In the genomic region with DNA sequence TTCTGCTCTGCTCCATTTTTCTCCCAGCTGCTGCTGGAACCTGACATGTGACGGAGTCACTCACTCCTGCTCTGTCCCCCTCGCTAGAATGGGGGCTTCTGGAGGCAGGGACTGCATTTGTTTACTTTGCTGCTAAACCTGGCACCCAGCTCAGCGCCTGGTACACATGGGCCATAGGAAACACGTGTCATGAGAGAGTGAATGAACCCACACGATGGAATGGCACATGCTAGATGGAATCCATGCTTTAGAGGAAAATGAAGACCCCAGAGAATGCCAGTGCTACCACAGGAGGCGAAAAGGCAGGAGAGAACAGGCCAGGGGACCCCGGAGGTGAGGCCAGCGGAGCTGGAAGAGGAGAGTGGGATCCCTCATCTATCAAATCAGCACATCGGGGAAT, we compare ENCODE assay signal across 26 cellular contexts.
A peak's percentile ranks its signal among the peaks of the same experiment; 100 is the strongest.
DNase-seq lines count a peak whose midpoint lies in the region; ATAC-seq, FAIRE-seq and TF ChIP-seq lines count a peak whose summit lies in the region.
"Had no signal": no experiment of that assay in that cellular context is flagged by ENCODE, and none has a peak within 500 bp of the region (broad histone marks: within the 10 kb centered on the region; RNA-seq: fewer than 3 reads in every experiment).

No MANE protein-coding gene starts in this region.

- no peak overlapping the region for H3K9ac ChIP-seq in HepG2 (ENCODE audit: insufficient read depth, low read depth, low read length)
- H3K9ac ChIP-seq: BLaER1 had no signal

- POLR2A ChIA-PET in HepG2 (lab: Yijun Ruan, JAX): no interaction called here

- TF ChIP-seq CTCF in HepG2 (CRISPR knock-in tag; IDR thresholded peaks at IDR 0.05) (no peak), right lobe of liver (IDR thresholded peaks at IDR 0.05) (no peak)

- no peak overlapping the region for H3K27ac ChIP-seq in HepG2 (ENCODE audit: extremely low read length, insufficient read depth, low read length)
- H3K27ac ChIP-seq in right lobe of liver: no peak overlapping the region
- H3K27ac ChIP-seq: BLaER1 had no signal

- H3K36me3 ChIP-seq in HepG2 (replicated peaks in 1 of 2; ENCODE audit: control insufficient read depth in 1 of 2, insufficient read depth in 2 of 2, low read length in 2 of 2) (no peaks in the 10 kb centered on the region), right lobe of liver (no peaks in the 10 kb centered on the region)
- H3K36me3 ChIP-seq: BE2C, BLaER1 had no signal

- TF ChIP-seq POLR2A in HepG2 (IDR thresholded peaks at IDR 0.05; ENCODE audit: insufficient read depth in 1 of 2, low read depth in 2 of 2, low read length in 2 of 2) (no peak), right lobe of liver (IDR thresholded peaks at IDR 0.05) (no peak)

- 18% methylated on average over 9 of the region's 9 CpGs for WGBS in HepG2 (ENCODE audit: low lambda C conversion rate)
- WGBS in right lobe of liver (ENCODE audit: insufficient coverage, low coverage, low lambda C conversion rate, missing lambda C conversion rate): 56% methylated on average over 3 of the region's 9 CpGs

- H3K9me3 Mint-ChIP-seq in activated naive CD4-positive, alpha-beta T cell treated with anti-CD3 and anti-CD28 coated beads, Interleukin-2, amount 10 ng/mL, durations not matched to agents 7 days and 5 days: no peaks in the 10 kb centered on the region
- H3K9me3 Mint-ChIP-seq: CD4-positive, alpha-beta memory T cell; CD8-positive, alpha-beta memory T cell had no signal

- no peaks in the 10 kb centered on the region for H3K79me2 ChIP-seq in HepG2 (ENCODE audit: insufficient read depth, low read length)

- ATAC-seq in HepG2 (no peak), right lobe of liver (no peak), GM21381 (IDR thresholded peaks at IDR 0.05; ENCODE audit: unreplicated experiment) (no peak)
- ATAC-seq: GM12878 had no signal

- peaks cover 10% of the 10 kb centered on the region for H3K27me3 Mint-ChIP-seq in activated naive CD4-positive, alpha-beta T cell treated with anti-CD3 and anti-CD28 coated beads, Interleukin-2, amount 10 ng/mL, durations not matched to agents 7 days and 5 days

- H3K4me2 ChIP-seq in HepG2 (ENCODE audit: low read depth, low read length): no peak overlapping the region
- H3K4me2 ChIP-seq: BLaER1 had no signal

- H3K27me3 ChIP-seq in HepG2 (ENCODE audit: control insufficient read depth in 1 of 2, insufficient read depth in 2 of 2, low read length in 2 of 2) (peaks cover 0 to 18% of the 10 kb centered on the region in 2 experiments; a peak in 2 of 5 replicates), right lobe of liver (no peaks in the 10 kb centered on the region)
- H3K27me3 ChIP-seq: BLaER1 had no signal

- CTCF ChIA-PET in activated naive CD4-positive, alpha-beta T cell treated with anti-CD3 and anti-CD28 coated beads, Interleukin-2, amount 10 ng/mL, durations not matched to agents 7 days and 5 days (lab: Charles Lee): no interaction called here
- CTCF ChIA-PET in HepG2 (lab: Yijun Ruan, JAX; ENCODE audit: low intra/inter-chr PET ratio, low total read pairs): no interaction called here

- H3K36me3 Mint-ChIP-seq in activated naive CD4-positive, alpha-beta T cell treated with anti-CD3 and anti-CD28 coated beads, Interleukin-2, amount 10 ng/mL, durations not matched to agents 7 days and 5 days: no peaks in the 10 kb centered on the region
- H3K36me3 Mint-ChIP-seq: CD14-positive monocyte; CD4-positive, alpha-beta memory T cell; CD4-positive, CD25-positive, alpha-beta regulatory T cell had no signal

- H3K4me1 Mint-ChIP-seq in activated naive CD4-positive, alpha-beta T cell treated with anti-CD3 and anti-CD28 coated beads, Interleukin-2, amount 10 ng/mL, durations not matched to agents 7 days and 5 days: no peaks in the 10 kb centered on the region
- H3K4me1 Mint-ChIP-seq: CD14-positive monocyte; CD4-positive, alpha-beta memory T cell; CD4-positive, CD25-positive, alpha-beta regulatory T cell; CD8-positive, alpha-beta memory T cell had no signal

- in situ Hi-C loops in HepG2 (cut with HindIII; ENCODE audit: extremely low pct_ligation_motif_present, low pct_unique_long_range_greater_than_20kb): no loop called here

- H3K9me3 ChIP-seq in HepG2 (ENCODE audit: low read length) (no peaks in the 10 kb centered on the region), right lobe of liver (no peaks in the 10 kb centered on the region)
- H3K9me3 ChIP-seq: BE2C, BLaER1 had no signal

- H3K4me3 Mint-ChIP-seq in activated naive CD4-positive, alpha-beta T cell treated with anti-CD3 and anti-CD28 coated beads, Interleukin-2, amount 10 ng/mL, durations not matched to agents 7 days and 5 days: no peak overlapping the region
- H3K4me3 Mint-ChIP-seq: CD14-positive monocyte; CD4-positive, alpha-beta memory T cell; CD4-positive, CD25-positive, alpha-beta regulatory T cell; CD8-positive, alpha-beta memory T cell had no signal

- no peak for DNase-seq in activated naive CD4-positive, alpha-beta T cell treated with anti-CD3 and anti-CD28 coated beads, Interleukin-2, amount 10 ng/mL, durations not matched to agents 7 days and 5 days
- no peak for DNase-seq in activated naive CD4-positive, alpha-beta T cell (lab: John Stamatoyannopoulos, UW)
- DNase-seq in HepG2 (ENCODE audit: low spot score) (no peak), right lobe of liver (no peak)
- DNase-seq: 8988T; ACHN; BE2C; C1 segment of cervical spinal cord; CD4-positive, alpha-beta memory T cell; CD4-positive, CD25-positive, alpha-beta regulatory T cell; CD8-positive, alpha-beta memory T cell; COR-L47; DMS 273 treated with DMSO at 0.1 percent for 48 hours; DMS153; DMS53; DMS79; DND-41; EL; GDM1 had no signal

- H3K4me3 ChIP-seq in HepG2 (replicated peaks in 1 of 3; ENCODE audit: insufficient read depth in 1 of 3, low read depth in 2 of 3, low read length in 3 of 3): no peak overlapping the region
- H3K4me3 ChIP-seq in right lobe of liver: no peak overlapping the region
- H3K4me3 ChIP-seq: BLaER1, GM12878 had no signal

- H4K20me1 ChIP-seq in HepG2 (ENCODE audit: insufficient read depth, low read length): no peaks in the 10 kb centered on the region
- H4K20me1 ChIP-seq: BLaER1 had no signal

- no TSS peak for BruUV-seq in HepG2 (replicated peaks; lab: Mats Ljungman, UMichigan)

- TF ChIP-seq EP300 in HepG2 (IDR thresholded peaks at IDR 0.05; ENCODE audit: low read depth in 2 of 2, low read length in 2 of 2): no peak
- no peak for TF ChIP-seq EP300 in HepG2 (CRISPR knock-in tag; IDR thresholded peaks at IDR 0.05; ENCODE audit: borderline replicate concordance)

- intact Hi-C loops in HepG2 (cut with micrococcal nuclease; ENCODE audit: unreplicated experiment) (no loop called here), right lobe of liver (cut with DNase I) (no loop called here)

- H3K27ac Mint-ChIP-seq in activated naive CD4-positive, alpha-beta T cell treated with anti-CD3 and anti-CD28 coated beads, Interleukin-2, amount 10 ng/mL, durations not matched to agents 7 days and 5 days: peak overlapping the region; percentile 9
- H3K27ac Mint-ChIP-seq: CD14-positive monocyte; CD4-positive, alpha-beta memory T cell; CD4-positive, CD25-positive, alpha-beta regulatory T cell had no signal

- FAIRE-seq in HepG2 (lab: Jason Lieb, UNC): no peak
- FAIRE-seq: A204.1, GM12878, GM12892, GM18507 had no signal

- no peak for TF ChIP-seq RAD21 in HepG2 (CRISPR knock-in tag; IDR thresholded peaks at IDR 0.05)

- H2AFZ ChIP-seq in HepG2 (ENCODE audit: low read length): no peak overlapping the region

- H3K4me1 ChIP-seq in HepG2 (ENCODE audit: insufficient read depth, low read length): no peaks in the 10 kb centered on the region
- no peaks in the 10 kb centered on the region for H3K4me1 ChIP-seq in right lobe of liver
- H3K4me1 ChIP-seq: BE2C, BLaER1 had no signal

TF ChIP-seq in HepG2, 621 proteins besides CTCF, POLR2A, EP300 and RAD21:
- TF ChIP-seq SRF (IDR thresholded peaks at IDR 0.05; ENCODE audit: low read depth, low read length) (no peak), CREB3 (CRISPR knock-in tag; IDR thresholded peaks at IDR 0.05) (no peak), MNT (IDR thresholded peaks at IDR 0.05) (peak; percentile 98), RBFOX2 (IDR thresholded peaks at IDR 0.05; ENCODE audit: low read depth, low read length) (no peak)
